ENCODE assay signal across 13 cellular contexts in the genomic region with DNA sequence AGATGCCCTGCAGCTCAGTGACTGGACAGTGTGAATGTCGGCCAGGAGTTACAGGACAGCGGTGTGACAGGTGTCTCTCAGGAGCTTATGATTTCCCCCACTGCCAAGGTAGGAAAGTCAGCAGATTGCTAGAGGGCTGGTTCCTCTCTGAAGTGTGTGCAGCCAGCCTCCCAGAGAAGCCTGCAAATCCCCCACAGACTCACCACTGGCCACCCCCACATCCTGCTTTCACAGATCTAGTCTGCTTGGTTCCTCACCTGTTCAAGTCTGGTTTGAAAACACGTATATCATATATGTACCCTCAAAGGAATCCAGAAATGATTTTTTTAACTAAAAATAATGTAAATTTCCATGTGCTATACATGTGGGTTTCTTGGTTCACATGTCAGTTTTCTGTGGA.
A peak's percentile ranks its signal among the peaks of the same experiment; 100 is the strongest.
DNase-seq lines count a peak whose midpoint lies in the region; ATAC-seq and TF ChIP-seq lines count a peak whose summit lies in the region.
"Had no signal": no experiment of that assay in that cellular context is flagged by ENCODE, and none has a peak within 500 bp of the region (broad histone marks: within the 10 kb centered on the region; RNA-seq: fewer than 3 reads in every experiment).

No MANE protein-coding gene starts in this region.

- intact Hi-C loops in MCF 10A (cut with micrococcal nuclease): loop anchor here (5.0 kb wide), 2 partner anchors 93 to 293 kb away; no protein-coding TSS in a partner anchor

- peak; percentile 87 for ATAC-seq in HG02885 (IDR thresholded peaks at IDR 0.05; ENCODE audit: poor library complexity, unreplicated experiment)
- ATAC-seq in activated T-cell treated with anti-CD3 and anti-CD28 coated beads, Interleukin-2, amount 50 U/mL, for 4 hours: peak; percentile 70 to 77
- peak; percentile 81 for ATAC-seq in stimulated activated effector memory CD8-positive, alpha-beta T cell treated with anti-CD3 and anti-CD28 coated beads, Interleukin-12 subunit alpha, Interleukin-12 subunit beta, amount 100 ng/mL, for 72 hours

- no peak overlapping the region for H3K27ac Mint-ChIP-seq in activated T-cell treated with anti-CD3 and anti-CD28 coated beads, Interleukin-2, amount 50 U/mL, for 24 hours
- no peak overlapping the region for H3K27ac Mint-ChIP-seq in stimulated activated effector memory CD8-positive, alpha-beta T cell treated with anti-CD3 and anti-CD28 coated beads, Interleukin-12 subunit alpha, Interleukin-12 subunit beta, amount 100 ng/mL, for 72 hours
- H3K27ac Mint-ChIP-seq in MCF 10A (ENCODE audit: low read depth, unreplicated experiment): no peak overlapping the region

- CTCF ChIA-PET in MCF 10A (lab: Yijun Ruan, JAX): interaction anchor here (0.9 to 2.9 kb wide), 3 partner anchors 107 to 192 kb away, joined by 3 to 30 read pairs (median 3); no protein-coding TSS in a partner anchor

- H3K4me1 Mint-ChIP-seq in activated T-cell treated with anti-CD3 and anti-CD28 coated beads, Interleukin-2, amount 50 U/mL, for 24 hours (ENCODE audit: low read depth): peaks cover 20% of the 10 kb centered on the region
- peaks cover 15% of the 10 kb centered on the region for H3K4me1 Mint-ChIP-seq in activated T-cell treated with anti-CD3 and anti-CD28 coated beads, Interleukin-2, amount 50 U/mL, for 4 hours (ENCODE audit: low read depth)
- H3K4me1 Mint-ChIP-seq in stimulated activated effector memory CD8-positive, alpha-beta T cell treated with anti-CD3 and anti-CD28 coated beads, Interleukin-12 subunit alpha, Interleukin-12 subunit beta, amount 100 ng/mL, for 72 hours: peaks cover 25% of the 10 kb centered on the region
- peaks cover 8% of the 10 kb centered on the region for H3K4me1 Mint-ChIP-seq in MCF 10A (ENCODE audit: insufficient read depth, unreplicated experiment)

- no peak overlapping the region for H3K4me3 Mint-ChIP-seq in activated T-cell treated with anti-CD3 and anti-CD28 coated beads, Interleukin-2, amount 50 U/mL, for 24 hours
- H3K4me3 Mint-ChIP-seq in activated T-cell treated with anti-CD3 and anti-CD28 coated beads, Interleukin-2, amount 50 U/mL, for 4 hours: no peak overlapping the region
- H3K4me3 Mint-ChIP-seq in stimulated activated effector memory CD8-positive, alpha-beta T cell treated with anti-CD3 and anti-CD28 coated beads, Interleukin-12 subunit alpha, Interleukin-12 subunit beta, amount 100 ng/mL, for 72 hours: no peak overlapping the region
- no peak overlapping the region for H3K4me3 Mint-ChIP-seq in MCF 10A (ENCODE audit: unreplicated experiment)

- DNase-seq in activated T-cell treated with anti-CD3 and anti-CD28 coated beads for 4 hours (peak; percentile 5), MV-4-11 (lab: John Stamatoyannopoulos, UW) (no peak), NCI-H345 (lab: John Stamatoyannopoulos, UW) (no peak), MCF 10A (ENCODE audit: unreplicated experiment) (no peak)
- DNase-seq in activated T-cell treated with anti-CD3 and anti-CD28 coated beads, Interleukin-2, amount 50 U/mL, for 24 hours: no peak
- DNase-seq in activated T-cell treated with anti-CD3 and anti-CD28 coated beads, Interleukin-2, amount 50 U/mL, for 4 hours: peak; percentile 12
- DNase-seq in stimulated activated effector memory CD8-positive, alpha-beta T cell treated with anti-CD3 and anti-CD28 coated beads, Interleukin-12 subunit alpha, Interleukin-12 subunit beta, amount 100 ng/mL, for 72 hours (ENCODE audit: low spot score in 2 of 2): no peak
- DNase-seq: caudate nucleus, KG1, midbrain, NCI-H187, testis had no signal

- no peaks in the 10 kb centered on the region for H3K27me3 Mint-ChIP-seq in activated T-cell treated with anti-CD3 and anti-CD28 coated beads, Interleukin-2, amount 50 U/mL, for 24 hours
- H3K27me3 Mint-ChIP-seq in activated T-cell treated with anti-CD3 and anti-CD28 coated beads, Interleukin-2, amount 50 U/mL, for 4 hours (ENCODE audit: low read depth): no peaks in the 10 kb centered on the region
- H3K27me3 Mint-ChIP-seq in MCF 10A (ENCODE audit: insufficient read depth, unreplicated experiment): no peaks in the 10 kb centered on the region

- no peak for TF ChIP-seq CTCF in MCF 10A (IDR thresholded peaks at IDR 0.05; ENCODE audit: unreplicated experiment)

- POLR2A ChIA-PET in MCF 10A (lab: Yijun Ruan, JAX): interaction anchor here (0.8 to 1.6 kb wide), 3 partner anchors 14 to 108 kb away, joined by 3 to 4 read pairs (median 3); no protein-coding TSS in a partner anchor

- no peaks in the 10 kb centered on the region for H3K36me3 Mint-ChIP-seq in activated T-cell treated with anti-CD3 and anti-CD28 coated beads, Interleukin-2, amount 50 U/mL, for 24 hours (ENCODE audit: low read depth)
- no peaks in the 10 kb centered on the region for H3K36me3 Mint-ChIP-seq in activated T-cell treated with anti-CD3 and anti-CD28 coated beads, Interleukin-2, amount 50 U/mL, for 4 hours (ENCODE audit: insufficient read depth)
- H3K36me3 Mint-ChIP-seq in stimulated activated effector memory CD8-positive, alpha-beta T cell treated with anti-CD3 and anti-CD28 coated beads, Interleukin-12 subunit alpha, Interleukin-12 subunit beta, amount 100 ng/mL, for 72 hours: no peaks in the 10 kb centered on the region
- peaks cover 6% of the 10 kb centered on the region for H3K36me3 Mint-ChIP-seq in MCF 10A (ENCODE audit: insufficient read depth, unreplicated experiment)

- H3K9me3 Mint-ChIP-seq in activated T-cell treated with anti-CD3 and anti-CD28 coated beads, Interleukin-2, amount 50 U/mL, for 24 hours: no peaks in the 10 kb centered on the region
- H3K9me3 Mint-ChIP-seq in activated T-cell treated with anti-CD3 and anti-CD28 coated beads, Interleukin-2, amount 50 U/mL, for 4 hours: no peaks in the 10 kb centered on the region
- H3K9me3 Mint-ChIP-seq in stimulated activated effector memory CD8-positive, alpha-beta T cell treated with anti-CD3 and anti-CD28 coated beads, Interleukin-12 subunit alpha, Interleukin-12 subunit beta, amount 100 ng/mL, for 72 hours: no peaks in the 10 kb centered on the region
- no peaks in the 10 kb centered on the region for H3K9me3 Mint-ChIP-seq in MCF 10A (ENCODE audit: unreplicated experiment)

- no TSS peak for BruUV-seq in MCF 10A (replicated peaks; lab: Mats Ljungman, UMichigan)

Comparison
In these comparisons a context has a peak if more than half of its experiments do, and no peak if none do; other contexts are left out.
1. DNase-seq: peak in activated T-cell treated with anti-CD3 and anti-CD28 coated beads for 4 hours (single experiment) and activated T-cell treated with anti-CD3 and anti-CD28 coated beads, Interleukin-2, amount 50 U/mL, for 4 hours (single experiment); none in activated T-cell treated with anti-CD3 and anti-CD28 coated beads, Interleukin-2, amount 50 U/mL, for 24 hours (single experiment), stimulated activated effector memory CD8-positive, alpha-beta T cell treated with anti-CD3 and anti-CD28 coated beads, Interleukin-12 subunit alpha, Interleukin-12 subunit beta, amount 100 ng/mL, for 72 hours (0 of 2), MV-4-11 (single experiment), NCI-H345 (single experiment) and MCF 10A (single experiment).
2. Peak in every context shown above with its lines, with median percentiles within 50 percentile points of each other: ATAC-seq.